1 cellular context compared by ENCODE assay signal in the genomic region with DNA sequence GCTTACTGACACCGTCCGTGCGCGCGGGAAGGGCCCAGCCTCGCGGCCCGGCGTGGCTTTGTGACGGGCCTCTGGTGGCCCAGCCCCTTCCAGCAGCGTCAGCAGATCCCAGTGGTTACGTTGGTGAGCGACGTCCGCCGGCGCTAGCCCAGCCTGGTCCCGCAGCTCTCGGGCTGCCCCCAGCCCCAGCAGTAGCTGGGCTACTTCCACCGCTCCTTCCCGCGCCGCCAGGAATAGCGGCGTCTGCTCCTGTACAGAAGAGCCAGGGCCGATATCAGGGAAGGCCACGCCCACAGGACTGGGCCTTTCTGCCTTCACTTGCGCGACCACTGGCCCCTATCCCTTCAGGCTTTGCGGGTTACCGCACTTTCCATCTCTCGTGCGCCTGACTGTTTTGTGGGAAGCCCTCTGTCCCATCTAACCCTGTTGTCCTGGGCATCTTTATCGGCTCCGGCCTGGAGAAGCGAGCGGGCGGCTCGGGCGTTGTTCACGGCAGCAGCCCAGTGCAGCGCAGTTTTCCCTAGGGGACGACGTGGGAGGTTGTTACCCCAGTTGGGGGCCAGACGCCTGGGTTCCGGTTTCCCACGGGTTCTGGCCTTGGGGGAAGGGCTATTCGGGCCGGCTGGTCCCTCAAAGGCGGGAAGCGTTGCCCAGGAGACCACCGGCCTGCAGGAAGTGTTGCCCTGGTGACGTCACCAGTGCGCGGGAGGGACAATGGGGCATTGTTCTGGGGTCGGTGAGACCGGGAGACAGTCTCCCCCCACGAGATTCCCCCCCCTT.
TF ChIP-seq lines count a peak whose summit lies in the region.

No MANE protein-coding gene starts in this region.

TF ChIP-seq in K562, 482 proteins besides CTCF, POLR2A, EP300 and RAD21 (continued from another document and continues in another):
- TF ChIP-seq, protein P1, sequence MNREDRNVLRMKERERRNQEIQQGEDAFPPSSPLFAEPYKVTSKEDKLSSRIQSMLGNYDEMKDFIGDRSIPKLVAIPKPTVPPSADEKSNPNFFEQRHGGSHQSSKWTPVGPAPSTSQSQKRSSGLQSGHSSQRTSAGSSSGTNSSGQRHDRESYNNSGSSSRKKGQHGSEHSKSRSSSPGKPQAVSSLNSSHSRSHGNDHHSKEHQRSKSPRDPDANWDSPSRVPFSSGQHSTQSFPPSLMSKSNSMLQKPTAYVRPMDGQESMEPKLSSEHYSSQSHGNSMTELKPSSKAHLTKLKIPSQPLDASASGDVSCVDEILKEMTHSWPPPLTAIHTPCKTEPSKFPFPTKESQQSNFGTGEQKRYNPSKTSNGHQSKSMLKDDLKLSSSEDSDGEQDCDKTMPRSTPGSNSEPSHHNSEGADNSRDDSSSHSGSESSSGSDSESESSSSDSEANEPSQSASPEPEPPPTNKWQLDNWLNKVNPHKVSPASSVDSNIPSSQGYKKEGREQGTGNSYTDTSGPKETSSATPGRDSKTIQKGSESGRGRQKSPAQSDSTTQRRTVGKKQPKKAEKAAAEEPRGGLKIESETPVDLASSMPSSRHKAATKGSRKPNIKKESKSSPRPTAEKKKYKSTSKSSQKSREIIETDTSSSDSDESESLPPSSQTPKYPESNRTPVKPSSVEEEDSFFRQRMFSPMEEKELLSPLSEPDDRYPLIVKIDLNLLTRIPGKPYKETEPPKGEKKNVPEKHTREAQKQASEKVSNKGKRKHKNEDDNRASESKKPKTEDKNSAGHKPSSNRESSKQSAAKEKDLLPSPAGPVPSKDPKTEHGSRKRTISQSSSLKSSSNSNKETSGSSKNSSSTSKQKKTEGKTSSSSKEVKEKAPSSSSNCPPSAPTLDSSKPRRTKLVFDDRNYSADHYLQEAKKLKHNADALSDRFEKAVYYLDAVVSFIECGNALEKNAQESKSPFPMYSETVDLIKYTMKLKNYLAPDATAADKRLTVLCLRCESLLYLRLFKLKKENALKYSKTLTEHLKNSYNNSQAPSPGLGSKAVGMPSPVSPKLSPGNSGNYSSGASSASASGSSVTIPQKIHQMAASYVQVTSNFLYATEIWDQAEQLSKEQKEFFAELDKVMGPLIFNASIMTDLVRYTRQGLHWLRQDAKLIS (CRISPR knock-in tag; IDR thresholded peaks at IDR 0.05): peak; percentile 83
- TF ChIP-seq, protein P2, sequence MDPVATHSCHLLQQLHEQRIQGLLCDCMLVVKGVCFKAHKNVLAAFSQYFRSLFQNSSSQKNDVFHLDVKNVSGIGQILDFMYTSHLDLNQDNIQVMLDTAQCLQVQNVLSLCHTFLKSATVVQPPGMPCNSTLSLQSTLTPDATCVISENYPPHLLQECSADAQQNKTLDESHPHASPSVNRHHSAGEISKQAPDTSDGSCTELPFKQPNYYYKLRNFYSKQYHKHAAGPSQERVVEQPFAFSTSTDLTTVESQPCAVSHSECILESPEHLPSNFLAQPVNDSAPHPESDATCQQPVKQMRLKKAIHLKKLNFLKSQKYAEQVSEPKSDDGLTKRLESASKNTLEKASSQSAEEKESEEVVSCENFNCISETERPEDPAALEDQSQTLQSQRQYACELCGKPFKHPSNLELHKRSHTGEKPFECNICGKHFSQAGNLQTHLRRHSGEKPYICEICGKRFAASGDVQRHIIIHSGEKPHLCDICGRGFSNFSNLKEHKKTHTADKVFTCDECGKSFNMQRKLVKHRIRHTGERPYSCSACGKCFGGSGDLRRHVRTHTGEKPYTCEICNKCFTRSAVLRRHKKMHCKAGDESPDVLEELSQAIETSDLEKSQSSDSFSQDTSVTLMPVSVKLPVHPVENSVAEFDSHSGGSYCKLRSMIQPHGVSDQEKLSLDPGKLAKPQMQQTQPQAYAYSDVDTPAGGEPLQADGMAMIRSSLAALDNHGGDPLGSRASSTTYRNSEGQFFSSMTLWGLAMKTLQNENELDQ (CRISPR knock-in tag; IDR thresholded peaks at IDR 0.05; ENCODE audit: borderline replicate concordance): peak; percentile 20; the same call in 1 of the 2 replicates
- TF ChIP-seq, protein P3, sequence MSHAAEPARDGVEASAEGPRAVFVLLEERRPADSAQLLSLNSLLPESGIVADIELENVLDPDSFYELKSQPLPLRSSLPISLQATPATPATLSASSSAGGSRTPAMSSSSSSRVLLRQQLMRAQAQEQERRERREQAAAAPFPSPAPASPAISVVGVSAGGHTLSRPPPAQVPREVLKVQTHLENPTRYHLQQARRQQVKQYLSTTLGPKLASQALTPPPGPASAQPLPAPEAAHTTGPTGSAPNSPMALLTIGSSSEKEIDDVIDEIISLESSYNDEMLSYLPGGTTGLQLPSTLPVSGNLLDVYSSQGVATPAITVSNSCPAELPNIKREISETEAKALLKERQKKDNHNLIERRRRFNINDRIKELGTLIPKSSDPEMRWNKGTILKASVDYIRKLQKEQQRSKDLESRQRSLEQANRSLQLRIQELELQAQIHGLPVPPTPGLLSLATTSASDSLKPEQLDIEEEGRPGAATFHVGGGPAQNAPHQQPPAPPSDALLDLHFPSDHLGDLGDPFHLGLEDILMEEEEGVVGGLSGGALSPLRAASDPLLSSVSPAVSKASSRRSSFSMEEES (CRISPR knock-in tag; IDR thresholded peaks at IDR 0.05): no peak
- TF ChIP-seq IFI16 (CRISPR knock-in tag; IDR thresholded peaks at IDR 0.05) (no peak), IRF2 (CRISPR knock-in tag; IDR thresholded peaks at IDR 0.05) (no peak), ZFP36 (IDR thresholded peaks at IDR 0.05; ENCODE audit: low read depth, low read length, partially characterized antibody) (no peak), TCFL5 (CRISPR knock-in tag; conservative IDR thresholded peaks at IDR 0.05) (no peak), SMARCB1 (IDR thresholded peaks at IDR 0.05; ENCODE audit: insufficient read length, low read depth) (no peak), BCOR (IDR thresholded peaks at IDR 0.05) (peak; percentile 35; the same call in 1 of the 2 replicates), ZNF717 (CRISPR knock-in tag; IDR thresholded peaks at IDR 0.05) (no peak), ZNF133 (CRISPR knock-in tag; IDR thresholded peaks at IDR 0.05) (no peak), EHMT2 (IDR thresholded peaks at IDR 0.05) (no peak), OTX1 (CRISPR knock-in tag; IDR thresholded peaks at IDR 0.05) (peak; percentile 64), ZNF79 (CRISPR knock-in tag; IDR thresholded peaks at IDR 0.05; ENCODE audit: low read depth) (no peak), EWSR1 (IDR thresholded peaks at IDR 0.05; ENCODE audit: borderline replicate concordance, low read depth, partially characterized antibody) (no peak), POLR3A (IDR thresholded peaks at IDR 0.05; ENCODE audit: borderline replicate concordance, extremely low read depth, insufficient read depth, insufficient read length) (no peak), NR3C1 (CRISPR knock-in tag; IDR thresholded peaks at IDR 0.05) (peak; percentile 67; the same call in 1 of the 2 replicates), XRCC4 (IDR thresholded peaks at IDR 0.05; ENCODE audit: extremely low read depth, insufficient read depth, insufficient read length) (no peak), MEF2D (tag; conservative IDR thresholded peaks at IDR 0.05; ENCODE audit: low read depth) (no peak), HSF4 (CRISPR knock-in tag; IDR thresholded peaks at IDR 0.05; ENCODE audit: borderline replicate concordance) (no peak), ZNF445 (CRISPR knock-in tag; IDR thresholded peaks at IDR 0.05; ENCODE audit: low read depth) (no peak), SPI1 (IDR thresholded peaks at IDR 0.05; ENCODE audit: borderline replicate concordance, low read depth, low read length) (0 out of 2 replicates have a peak, but pooled peaks have one; percentile 14), ZNF408 (CRISPR knock-in tag; IDR thresholded peaks at IDR 0.05; ENCODE audit: low read depth) (no peak)
- TF ChIP-seq, protein P4, sequence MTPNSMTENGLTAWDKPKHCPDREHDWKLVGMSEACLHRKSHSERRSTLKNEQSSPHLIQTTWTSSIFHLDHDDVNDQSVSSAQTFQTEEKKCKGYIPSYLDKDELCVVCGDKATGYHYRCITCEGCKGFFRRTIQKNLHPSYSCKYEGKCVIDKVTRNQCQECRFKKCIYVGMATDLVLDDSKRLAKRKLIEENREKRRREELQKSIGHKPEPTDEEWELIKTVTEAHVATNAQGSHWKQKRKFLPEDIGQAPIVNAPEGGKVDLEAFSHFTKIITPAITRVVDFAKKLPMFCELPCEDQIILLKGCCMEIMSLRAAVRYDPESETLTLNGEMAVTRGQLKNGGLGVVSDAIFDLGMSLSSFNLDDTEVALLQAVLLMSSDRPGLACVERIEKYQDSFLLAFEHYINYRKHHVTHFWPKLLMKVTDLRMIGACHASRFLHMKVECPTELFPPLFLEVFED (CRISPR knock-in tag; conservative IDR thresholded peaks at IDR 0.05): peak; percentile 78; the same call in 1 of the 2 replicates
- TF ChIP-seq, protein P5, sequence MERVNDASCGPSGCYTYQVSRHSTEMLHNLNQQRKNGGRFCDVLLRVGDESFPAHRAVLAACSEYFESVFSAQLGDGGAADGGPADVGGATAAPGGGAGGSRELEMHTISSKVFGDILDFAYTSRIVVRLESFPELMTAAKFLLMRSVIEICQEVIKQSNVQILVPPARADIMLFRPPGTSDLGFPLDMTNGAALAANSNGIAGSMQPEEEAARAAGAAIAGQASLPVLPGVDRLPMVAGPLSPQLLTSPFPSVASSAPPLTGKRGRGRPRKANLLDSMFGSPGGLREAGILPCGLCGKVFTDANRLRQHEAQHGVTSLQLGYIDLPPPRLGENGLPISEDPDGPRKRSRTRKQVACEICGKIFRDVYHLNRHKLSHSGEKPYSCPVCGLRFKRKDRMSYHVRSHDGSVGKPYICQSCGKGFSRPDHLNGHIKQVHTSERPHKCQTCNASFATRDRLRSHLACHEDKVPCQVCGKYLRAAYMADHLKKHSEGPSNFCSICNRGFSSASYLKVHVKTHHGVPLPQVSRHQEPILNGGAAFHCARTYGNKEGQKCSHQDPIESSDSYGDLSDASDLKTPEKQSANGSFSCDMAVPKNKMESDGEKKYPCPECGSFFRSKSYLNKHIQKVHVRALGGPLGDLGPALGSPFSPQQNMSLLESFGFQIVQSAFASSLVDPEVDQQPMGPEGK (CRISPR knock-in tag; IDR thresholded peaks at IDR 0.05; ENCODE audit: borderline replicate concordance): no peak
- TF ChIP-seq, protein P6, sequence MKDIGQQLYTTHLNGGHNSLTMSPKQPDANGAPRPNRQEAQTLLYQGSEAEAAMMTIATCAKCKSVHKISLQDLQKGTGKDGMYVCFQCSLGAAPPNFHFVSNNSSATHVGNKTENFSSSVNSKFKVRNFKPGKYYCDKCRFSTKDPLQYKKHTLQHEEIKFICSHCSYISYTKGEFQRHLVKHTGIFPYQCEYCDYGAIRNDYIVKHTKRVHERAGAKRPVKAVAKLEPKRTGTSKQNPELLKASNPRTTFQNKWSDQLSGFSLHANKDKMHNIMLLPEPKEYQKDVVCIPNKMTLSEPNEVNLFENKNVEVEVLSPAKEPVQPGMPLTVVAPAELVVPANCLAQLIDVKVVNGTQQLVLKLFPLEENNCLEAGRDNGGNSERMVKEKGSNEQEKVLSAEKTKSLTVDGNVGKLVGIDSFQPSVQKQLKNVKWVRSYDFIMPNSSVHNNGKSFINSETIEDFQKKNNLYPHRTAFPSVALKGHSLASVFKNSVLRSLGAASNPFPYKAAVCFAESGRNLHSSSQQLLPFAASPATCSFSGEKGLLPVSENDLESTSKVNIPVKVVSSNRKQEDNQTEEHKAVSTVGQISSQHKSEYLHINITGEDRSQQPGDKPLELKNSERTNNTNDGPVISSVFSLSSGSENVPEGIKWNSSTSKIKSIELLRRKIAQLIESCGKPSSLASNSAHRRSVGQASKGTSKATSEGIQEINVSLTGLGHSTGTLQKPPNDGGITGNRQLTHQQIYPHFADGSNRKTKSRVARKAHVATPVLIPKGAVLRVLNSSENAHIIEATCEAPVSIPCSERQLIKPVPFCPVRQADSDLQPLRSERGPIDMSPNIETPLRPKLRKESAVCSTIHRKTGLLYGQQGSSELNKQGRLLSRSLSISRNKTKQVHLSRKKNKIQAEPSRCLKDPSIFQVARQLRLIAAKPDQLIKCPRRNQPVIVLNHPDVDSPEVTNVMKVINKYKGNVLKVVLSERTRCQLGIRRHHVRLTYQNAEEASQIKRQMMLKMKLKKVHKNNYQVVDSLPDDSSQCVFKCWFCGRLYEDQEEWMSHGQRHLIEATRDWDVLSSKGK (CRISPR knock-in tag; IDR thresholded peaks at IDR 0.05): no peak
- TF ChIP-seq, protein P7, sequence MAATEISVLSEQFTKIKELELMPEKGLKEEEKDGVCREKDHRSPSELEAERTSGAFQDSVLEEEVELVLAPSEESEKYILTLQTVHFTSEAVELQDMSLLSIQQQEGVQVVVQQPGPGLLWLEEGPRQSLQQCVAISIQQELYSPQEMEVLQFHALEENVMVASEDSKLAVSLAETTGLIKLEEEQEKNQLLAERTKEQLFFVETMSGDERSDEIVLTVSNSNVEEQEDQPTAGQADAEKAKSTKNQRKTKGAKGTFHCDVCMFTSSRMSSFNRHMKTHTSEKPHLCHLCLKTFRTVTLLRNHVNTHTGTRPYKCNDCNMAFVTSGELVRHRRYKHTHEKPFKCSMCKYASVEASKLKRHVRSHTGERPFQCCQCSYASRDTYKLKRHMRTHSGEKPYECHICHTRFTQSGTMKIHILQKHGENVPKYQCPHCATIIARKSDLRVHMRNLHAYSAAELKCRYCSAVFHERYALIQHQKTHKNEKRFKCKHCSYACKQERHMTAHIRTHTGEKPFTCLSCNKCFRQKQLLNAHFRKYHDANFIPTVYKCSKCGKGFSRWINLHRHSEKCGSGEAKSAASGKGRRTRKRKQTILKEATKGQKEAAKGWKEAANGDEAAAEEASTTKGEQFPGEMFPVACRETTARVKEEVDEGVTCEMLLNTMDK (IDR thresholded peaks at IDR 0.05; ENCODE audit: borderline replicate concordance, insufficient read depth, low read depth, low read length, poor library complexity, severe bottlenecking): no peak
- TF ChIP-seq, protein P8, sequence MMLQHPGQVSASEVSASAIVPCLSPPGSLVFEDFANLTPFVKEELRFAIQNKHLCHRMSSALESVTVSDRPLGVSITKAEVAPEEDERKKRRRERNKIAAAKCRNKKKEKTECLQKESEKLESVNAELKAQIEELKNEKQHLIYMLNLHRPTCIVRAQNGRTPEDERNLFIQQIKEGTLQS (IDR thresholded peaks at IDR 0.05): peak; percentile 100
- TF ChIP-seq, protein P8 (CRISPR knock-in tag; conservative IDR thresholded peaks at IDR 0.05): peak; percentile 89
- TF ChIP-seq, protein P9, sequence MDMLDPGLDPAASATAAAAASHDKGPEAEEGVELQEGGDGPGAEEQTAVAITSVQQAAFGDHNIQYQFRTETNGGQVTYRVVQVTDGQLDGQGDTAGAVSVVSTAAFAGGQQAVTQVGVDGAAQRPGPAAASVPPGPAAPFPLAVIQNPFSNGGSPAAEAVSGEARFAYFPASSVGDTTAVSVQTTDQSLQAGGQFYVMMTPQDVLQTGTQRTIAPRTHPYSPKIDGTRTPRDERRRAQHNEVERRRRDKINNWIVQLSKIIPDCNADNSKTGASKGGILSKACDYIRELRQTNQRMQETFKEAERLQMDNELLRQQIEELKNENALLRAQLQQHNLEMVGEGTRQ (CRISPR knock-in tag; IDR thresholded peaks at IDR 0.05): no peak
- TF ChIP-seq, protein P10, sequence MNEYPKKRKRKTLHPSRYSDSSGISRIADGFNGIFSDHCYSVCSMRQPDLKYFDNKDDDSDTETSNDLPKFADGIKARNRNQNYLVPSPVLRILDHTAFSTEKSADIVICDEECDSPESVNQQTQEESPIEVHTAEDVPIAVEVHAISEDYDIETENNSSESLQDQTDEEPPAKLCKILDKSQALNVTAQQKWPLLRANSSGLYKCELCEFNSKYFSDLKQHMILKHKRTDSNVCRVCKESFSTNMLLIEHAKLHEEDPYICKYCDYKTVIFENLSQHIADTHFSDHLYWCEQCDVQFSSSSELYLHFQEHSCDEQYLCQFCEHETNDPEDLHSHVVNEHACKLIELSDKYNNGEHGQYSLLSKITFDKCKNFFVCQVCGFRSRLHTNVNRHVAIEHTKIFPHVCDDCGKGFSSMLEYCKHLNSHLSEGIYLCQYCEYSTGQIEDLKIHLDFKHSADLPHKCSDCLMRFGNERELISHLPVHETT (CRISPR knock-in tag; conservative IDR thresholded peaks at IDR 0.05 in 1 of 2, IDR thresholded peaks at IDR 0.05 in 1 of 2): peak in 1 of 2 experiments; percentile 91; a peak in 2 of 4 replicates
